2 cellular contexts compared by ENCODE assay signal in the genomic region with DNA sequence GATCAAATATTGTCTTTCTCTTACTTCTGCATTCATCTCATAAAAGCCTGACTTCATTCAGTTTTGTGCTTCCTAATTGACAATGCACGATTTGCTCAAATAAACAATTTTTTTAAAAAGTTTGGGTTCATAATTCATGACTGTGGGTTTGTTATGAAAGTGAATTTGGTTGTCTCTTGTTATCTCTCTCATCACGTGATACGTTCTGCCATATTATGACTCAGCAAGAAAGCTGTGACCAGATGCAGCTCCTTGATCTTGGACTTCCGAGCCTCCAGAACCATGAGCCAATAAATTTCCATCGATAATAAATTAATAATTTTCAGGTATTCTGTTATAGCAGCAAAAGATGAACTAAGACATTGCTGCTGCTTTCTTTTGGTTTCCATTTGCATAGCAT.
TF ChIP-seq lines count a peak whose summit lies in the region.

No MANE protein-coding gene starts in this region.

TF ChIP-seq in K562, 482 proteins besides CTCF, POLR2A, EP300 and RAD21 (continued from another document):
- TF ChIP-seq, protein P1, sequence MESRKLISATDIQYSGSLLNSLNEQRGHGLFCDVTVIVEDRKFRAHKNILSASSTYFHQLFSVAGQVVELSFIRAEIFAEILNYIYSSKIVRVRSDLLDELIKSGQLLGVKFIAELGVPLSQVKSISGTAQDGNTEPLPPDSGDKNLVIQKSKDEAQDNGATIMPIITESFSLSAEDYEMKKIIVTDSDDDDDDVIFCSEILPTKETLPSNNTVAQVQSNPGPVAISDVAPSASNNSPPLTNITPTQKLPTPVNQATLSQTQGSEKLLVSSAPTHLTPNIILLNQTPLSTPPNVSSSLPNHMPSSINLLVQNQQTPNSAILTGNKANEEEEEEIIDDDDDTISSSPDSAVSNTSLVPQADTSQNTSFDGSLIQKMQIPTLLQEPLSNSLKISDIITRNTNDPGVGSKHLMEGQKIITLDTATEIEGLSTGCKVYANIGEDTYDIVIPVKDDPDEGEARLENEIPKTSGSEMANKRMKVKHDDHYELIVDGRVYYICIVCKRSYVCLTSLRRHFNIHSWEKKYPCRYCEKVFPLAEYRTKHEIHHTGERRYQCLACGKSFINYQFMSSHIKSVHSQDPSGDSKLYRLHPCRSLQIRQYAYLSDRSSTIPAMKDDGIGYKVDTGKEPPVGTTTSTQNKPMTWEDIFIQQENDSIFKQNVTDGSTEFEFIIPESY (CRISPR knock-in tag; IDR thresholded peaks at IDR 0.05), result no peak
- TF ChIP-seq ZNF785 (CRISPR knock-in tag; IDR thresholded peaks at IDR 0.05) (no peak), FUS (optimal IDR thresholded peaks at IDR 0.05; ENCODE audit: low read depth, low read length) (no peak), SRF (CRISPR knock-in tag; IDR thresholded peaks at IDR 0.05) (no peak)
- TF ChIP-seq, protein P2, sequence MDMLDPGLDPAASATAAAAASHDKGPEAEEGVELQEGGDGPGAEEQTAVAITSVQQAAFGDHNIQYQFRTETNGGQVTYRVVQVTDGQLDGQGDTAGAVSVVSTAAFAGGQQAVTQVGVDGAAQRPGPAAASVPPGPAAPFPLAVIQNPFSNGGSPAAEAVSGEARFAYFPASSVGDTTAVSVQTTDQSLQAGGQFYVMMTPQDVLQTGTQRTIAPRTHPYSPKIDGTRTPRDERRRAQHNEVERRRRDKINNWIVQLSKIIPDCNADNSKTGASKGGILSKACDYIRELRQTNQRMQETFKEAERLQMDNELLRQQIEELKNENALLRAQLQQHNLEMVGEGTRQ (CRISPR knock-in tag; IDR thresholded peaks at IDR 0.05), result 0 out of 2 replicates have a peak, but pooled peaks have one; percentile 3
TF ChIP-seq in K562: peak in this region for 4.

TF ChIP-seq in WTC11, 78 proteins besides CTCF, POLR2A, EP300 and RAD21 (continued from another document):
- TF ChIP-seq NR1H2 (CRISPR knock-in tag; IDR thresholded peaks at IDR 0.05) (no peak), ATF1 (CRISPR knock-in tag; IDR thresholded peaks at IDR 0.05) (no peak)
- TF ChIP-seq, protein P3, sequence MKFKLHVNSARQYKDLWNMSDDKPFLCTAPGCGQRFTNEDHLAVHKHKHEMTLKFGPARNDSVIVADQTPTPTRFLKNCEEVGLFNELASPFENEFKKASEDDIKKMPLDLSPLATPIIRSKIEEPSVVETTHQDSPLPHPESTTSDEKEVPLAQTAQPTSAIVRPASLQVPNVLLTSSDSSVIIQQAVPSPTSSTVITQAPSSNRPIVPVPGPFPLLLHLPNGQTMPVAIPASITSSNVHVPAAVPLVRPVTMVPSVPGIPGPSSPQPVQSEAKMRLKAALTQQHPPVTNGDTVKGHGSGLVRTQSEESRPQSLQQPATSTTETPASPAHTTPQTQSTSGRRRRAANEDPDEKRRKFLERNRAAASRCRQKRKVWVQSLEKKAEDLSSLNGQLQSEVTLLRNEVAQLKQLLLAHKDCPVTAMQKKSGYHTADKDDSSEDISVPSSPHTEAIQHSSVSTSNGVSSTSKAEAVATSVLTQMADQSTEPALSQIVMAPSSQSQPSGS (CRISPR knock-in tag; IDR thresholded peaks at IDR 0.05; ENCODE audit: borderline replicate concordance, low read depth), result no peak
